ENCODE assay signal across 1 cellular context in the genomic region with DNA sequence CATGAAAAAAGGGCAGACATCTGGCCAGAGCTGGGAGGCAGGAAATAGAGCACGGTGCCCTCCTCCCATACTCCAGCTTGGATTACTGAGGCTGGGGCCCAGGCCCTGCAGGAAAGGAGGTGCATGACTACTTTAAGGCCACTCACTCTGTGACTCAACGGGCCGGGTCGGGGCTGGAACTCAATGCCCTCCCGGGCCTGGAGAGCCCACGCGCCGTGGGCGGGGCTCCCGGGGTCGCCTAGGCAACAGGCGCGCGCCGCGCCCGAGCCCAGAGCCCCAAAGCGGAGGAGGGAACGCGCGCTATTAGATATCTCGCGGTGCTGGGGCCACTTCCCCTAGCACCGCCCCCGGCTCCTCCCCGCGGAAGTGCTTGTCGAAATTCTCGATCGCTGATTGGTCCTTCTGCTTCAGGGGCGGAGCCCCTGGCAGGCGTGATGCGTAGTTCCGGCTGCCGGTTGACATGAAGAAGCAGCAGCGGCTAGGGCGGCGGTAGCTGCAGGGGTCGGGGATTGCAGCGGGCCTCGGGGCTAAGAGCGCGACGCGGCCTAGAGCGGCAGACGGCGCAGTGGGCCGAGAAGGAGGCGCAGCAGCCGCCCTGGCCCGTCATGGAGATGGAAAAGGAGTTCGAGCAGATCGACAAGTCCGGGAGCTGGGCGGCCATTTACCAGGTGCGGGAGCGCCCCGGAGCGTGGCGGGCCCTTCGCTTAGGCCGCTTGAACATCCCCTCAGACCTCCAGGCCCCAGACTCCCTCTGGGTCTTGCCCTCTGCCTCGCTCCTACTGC.
A peak's percentile ranks its signal among the peaks of the same experiment; 100 is the strongest.
TF ChIP-seq lines count a peak whose summit lies in the region.

TSS of gene PTPN1 (plus strand) at position 461 of the 783 bp plus-strand sequence. CDS start at position 606, 145 bp downstream.

TF ChIP-seq in K562, 482 proteins besides CTCF, POLR2A, EP300 and RAD21 (continued from another document and continues in another):
- TF ChIP-seq TSHZ1 (CRISPR knock-in tag; IDR thresholded peaks at IDR 0.05): no peak
- TF ChIP-seq FOXJ3 (CRISPR knock-in tag; IDR thresholded peaks at IDR 0.05): no peak
- no peak for TF ChIP-seq ILF3 (IDR thresholded peaks at IDR 0.05; ENCODE audit: borderline replicate concordance)
- 0 out of 2 replicates have a peak, but pooled peaks have one; percentile 69 for TF ChIP-seq MTA3 (IDR thresholded peaks at IDR 0.05; ENCODE audit: borderline replicate concordance)
- peak; percentile 96 for TF ChIP-seq RBM22 (IDR thresholded peaks at IDR 0.05; ENCODE audit: low read depth, low read length, poor library complexity, severe bottlenecking)
- TF ChIP-seq, protein P1, sequence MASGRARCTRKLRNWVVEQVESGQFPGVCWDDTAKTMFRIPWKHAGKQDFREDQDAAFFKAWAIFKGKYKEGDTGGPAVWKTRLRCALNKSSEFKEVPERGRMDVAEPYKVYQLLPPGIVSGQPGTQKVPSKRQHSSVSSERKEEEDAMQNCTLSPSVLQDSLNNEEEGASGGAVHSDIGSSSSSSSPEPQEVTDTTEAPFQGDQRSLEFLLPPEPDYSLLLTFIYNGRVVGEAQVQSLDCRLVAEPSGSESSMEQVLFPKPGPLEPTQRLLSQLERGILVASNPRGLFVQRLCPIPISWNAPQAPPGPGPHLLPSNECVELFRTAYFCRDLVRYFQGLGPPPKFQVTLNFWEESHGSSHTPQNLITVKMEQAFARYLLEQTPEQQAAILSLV (tag; IDR thresholded peaks at IDR 0.05): no peak
- no peak for TF ChIP-seq PRDM10 (IDR thresholded peaks at IDR 0.05; ENCODE audit: partially characterized antibody)
- peak; percentile 53; the same call in 1 of the 2 replicates for TF ChIP-seq SIN3B (IDR thresholded peaks at IDR 0.05; ENCODE audit: low read depth)
- no peak for TF ChIP-seq ZNF263 (CRISPR knock-in tag; IDR thresholded peaks at IDR 0.05; ENCODE audit: borderline replicate concordance)
- TF ChIP-seq, protein P2, sequence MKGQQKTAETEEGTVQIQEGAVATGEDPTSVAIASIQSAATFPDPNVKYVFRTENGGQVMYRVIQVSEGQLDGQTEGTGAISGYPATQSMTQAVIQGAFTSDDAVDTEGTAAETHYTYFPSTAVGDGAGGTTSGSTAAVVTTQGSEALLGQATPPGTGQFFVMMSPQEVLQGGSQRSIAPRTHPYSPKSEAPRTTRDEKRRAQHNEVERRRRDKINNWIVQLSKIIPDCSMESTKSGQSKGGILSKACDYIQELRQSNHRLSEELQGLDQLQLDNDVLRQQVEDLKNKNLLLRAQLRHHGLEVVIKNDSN (CRISPR knock-in tag; IDR thresholded peaks at IDR 0.05): peak; percentile 50
- TF ChIP-seq, protein P3, sequence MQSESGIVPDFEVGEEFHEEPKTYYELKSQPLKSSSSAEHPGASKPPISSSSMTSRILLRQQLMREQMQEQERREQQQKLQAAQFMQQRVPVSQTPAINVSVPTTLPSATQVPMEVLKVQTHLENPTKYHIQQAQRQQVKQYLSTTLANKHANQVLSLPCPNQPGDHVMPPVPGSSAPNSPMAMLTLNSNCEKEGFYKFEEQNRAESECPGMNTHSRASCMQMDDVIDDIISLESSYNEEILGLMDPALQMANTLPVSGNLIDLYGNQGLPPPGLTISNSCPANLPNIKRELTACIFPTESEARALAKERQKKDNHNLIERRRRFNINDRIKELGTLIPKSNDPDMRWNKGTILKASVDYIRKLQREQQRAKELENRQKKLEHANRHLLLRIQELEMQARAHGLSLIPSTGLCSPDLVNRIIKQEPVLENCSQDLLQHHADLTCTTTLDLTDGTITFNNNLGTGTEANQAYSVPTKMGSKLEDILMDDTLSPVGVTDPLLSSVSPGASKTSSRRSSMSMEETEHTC (IDR thresholded peaks at IDR 0.05): no peak
- TF ChIP-seq RBFOX2 (IDR thresholded peaks at IDR 0.05; ENCODE audit: low read depth, low read length): peak; percentile 99
- no peak for TF ChIP-seq SMAD4 (CRISPR knock-in tag; conservative IDR thresholded peaks at IDR 0.05)
- TF ChIP-seq, protein P4, sequence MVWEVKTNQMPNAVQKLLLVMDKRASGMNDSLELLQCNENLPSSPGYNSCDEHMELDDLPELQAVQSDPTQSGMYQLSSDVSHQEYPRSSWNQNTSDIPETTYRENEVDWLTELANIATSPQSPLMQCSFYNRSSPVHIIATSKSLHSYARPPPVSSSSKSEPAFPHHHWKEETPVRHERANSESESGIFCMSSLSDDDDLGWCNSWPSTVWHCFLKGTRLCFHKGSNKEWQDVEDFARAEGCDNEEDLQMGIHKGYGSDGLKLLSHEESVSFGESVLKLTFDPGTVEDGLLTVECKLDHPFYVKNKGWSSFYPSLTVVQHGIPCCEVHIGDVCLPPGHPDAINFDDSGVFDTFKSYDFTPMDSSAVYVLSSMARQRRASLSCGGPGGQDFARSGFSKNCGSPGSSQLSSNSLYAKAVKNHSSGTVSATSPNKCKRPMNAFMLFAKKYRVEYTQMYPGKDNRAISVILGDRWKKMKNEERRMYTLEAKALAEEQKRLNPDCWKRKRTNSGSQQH (CRISPR knock-in tag; IDR thresholded peaks at IDR 0.05): no peak
- no peak for TF ChIP-seq ZNF408 (CRISPR knock-in tag; IDR thresholded peaks at IDR 0.05; ENCODE audit: low read depth)
- TF ChIP-seq, protein P5, sequence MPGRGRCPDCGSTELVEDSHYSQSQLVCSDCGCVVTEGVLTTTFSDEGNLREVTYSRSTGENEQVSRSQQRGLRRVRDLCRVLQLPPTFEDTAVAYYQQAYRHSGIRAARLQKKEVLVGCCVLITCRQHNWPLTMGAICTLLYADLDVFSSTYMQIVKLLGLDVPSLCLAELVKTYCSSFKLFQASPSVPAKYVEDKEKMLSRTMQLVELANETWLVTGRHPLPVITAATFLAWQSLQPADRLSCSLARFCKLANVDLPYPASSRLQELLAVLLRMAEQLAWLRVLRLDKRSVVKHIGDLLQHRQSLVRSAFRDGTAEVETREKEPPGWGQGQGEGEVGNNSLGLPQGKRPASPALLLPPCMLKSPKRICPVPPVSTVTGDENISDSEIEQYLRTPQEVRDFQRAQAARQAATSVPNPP (IDR thresholded peaks at IDR 0.05; ENCODE audit: borderline replicate concordance, insufficient read depth, insufficient read length): no peak
- peak; percentile 56 to 69; a peak in 3 of 4 replicates for TF ChIP-seq MAZ (CRISPR knock-in tag; conservative IDR thresholded peaks at IDR 0.05 in 1 of 2, IDR thresholded peaks at IDR 0.05 in 1 of 2)
- no peak for TF ChIP-seq TRIM24 (IDR thresholded peaks at IDR 0.05)
- TF ChIP-seq THRAP3 (IDR thresholded peaks at IDR 0.05; ENCODE audit: borderline replicate concordance): no peak
- no peak for TF ChIP-seq MCM5 (IDR thresholded peaks at IDR 0.05; ENCODE audit: low read depth)
- TF ChIP-seq, protein P6, sequence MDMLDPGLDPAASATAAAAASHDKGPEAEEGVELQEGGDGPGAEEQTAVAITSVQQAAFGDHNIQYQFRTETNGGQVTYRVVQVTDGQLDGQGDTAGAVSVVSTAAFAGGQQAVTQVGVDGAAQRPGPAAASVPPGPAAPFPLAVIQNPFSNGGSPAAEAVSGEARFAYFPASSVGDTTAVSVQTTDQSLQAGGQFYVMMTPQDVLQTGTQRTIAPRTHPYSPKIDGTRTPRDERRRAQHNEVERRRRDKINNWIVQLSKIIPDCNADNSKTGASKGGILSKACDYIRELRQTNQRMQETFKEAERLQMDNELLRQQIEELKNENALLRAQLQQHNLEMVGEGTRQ (CRISPR knock-in tag; IDR thresholded peaks at IDR 0.05): 0 out of 2 replicates have a peak, but pooled peaks have one; percentile 1
- TF ChIP-seq DACH1 (IDR thresholded peaks at IDR 0.05; ENCODE audit: partially characterized antibody): no peak
- no peak for TF ChIP-seq ZNF133 (CRISPR knock-in tag; IDR thresholded peaks at IDR 0.05)
- TF ChIP-seq ARID1B (IDR thresholded peaks at IDR 0.05): peak; percentile 61; the same call in 1 of the 2 replicates
- TF ChIP-seq ESRRB (CRISPR knock-in tag; IDR thresholded peaks at IDR 0.05; ENCODE audit: borderline replicate concordance): no peak
- TF ChIP-seq, protein P7, sequence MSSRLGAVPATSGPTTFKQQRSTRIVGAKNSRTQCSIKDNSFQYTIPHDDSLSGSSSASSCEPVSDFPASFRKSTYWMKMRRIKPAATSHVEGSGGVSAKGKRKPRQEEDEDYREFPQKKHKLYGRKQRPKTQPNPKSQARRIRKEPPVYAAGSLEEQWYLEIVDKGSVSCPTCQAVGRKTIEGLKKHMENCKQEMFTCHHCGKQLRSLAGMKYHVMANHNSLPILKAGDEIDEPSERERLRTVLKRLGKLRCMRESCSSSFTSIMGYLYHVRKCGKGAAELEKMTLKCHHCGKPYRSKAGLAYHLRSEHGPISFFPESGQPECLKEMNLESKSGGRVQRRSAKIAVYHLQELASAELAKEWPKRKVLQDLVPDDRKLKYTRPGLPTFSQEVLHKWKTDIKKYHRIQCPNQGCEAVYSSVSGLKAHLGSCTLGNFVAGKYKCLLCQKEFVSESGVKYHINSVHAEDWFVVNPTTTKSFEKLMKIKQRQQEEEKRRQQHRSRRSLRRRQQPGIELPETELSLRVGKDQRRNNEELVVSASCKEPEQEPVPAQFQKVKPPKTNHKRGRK (tag; IDR thresholded peaks at IDR 0.05): no peak
- peak; percentile 86 for TF ChIP-seq CREM (IDR thresholded peaks at IDR 0.05; ENCODE audit: low read depth)
- no peak for TF ChIP-seq TRIM28 (IDR thresholded peaks at IDR 0.05)
- peak; percentile 15; the same call in 1 of the 2 replicates for TF ChIP-seq ZBTB1 (CRISPR knock-in tag; IDR thresholded peaks at IDR 0.05; ENCODE audit: borderline replicate concordance, low read depth)
- no peak for TF ChIP-seq ZNF764 (CRISPR knock-in tag; IDR thresholded peaks at IDR 0.05; ENCODE audit: low read depth)
- no peak for TF ChIP-seq NFE2L1 (tag; IDR thresholded peaks at IDR 0.05; ENCODE audit: borderline replicate concordance, low read depth)
- TF ChIP-seq HMG20B (CRISPR knock-in tag; IDR thresholded peaks at IDR 0.05): no peak
- TF ChIP-seq EWSR1 (IDR thresholded peaks at IDR 0.05; ENCODE audit: borderline replicate concordance, low read depth, partially characterized antibody): no peak
- TF ChIP-seq CSDE1 (IDR thresholded peaks at IDR 0.05): peak in 1 of 2 experiments; percentile 87; a peak in 2 of 4 replicates
- TF ChIP-seq CC2D1A (IDR thresholded peaks at IDR 0.05): no peak
- no peak for TF ChIP-seq TCF7 (IDR thresholded peaks at IDR 0.05; ENCODE audit: borderline replicate concordance)
- TF ChIP-seq PHF8 (IDR thresholded peaks at IDR 0.05; ENCODE audit: borderline replicate concordance, low read length): peak; percentile 96
- no peak for TF ChIP-seq ZNF584 (CRISPR knock-in tag; IDR thresholded peaks at IDR 0.05; ENCODE audit: low read depth)
- TF ChIP-seq MXI1 (IDR thresholded peaks at IDR 0.05; ENCODE audit: low read depth, low read length): peak; percentile 94
- TF ChIP-seq LEF1 (IDR thresholded peaks at IDR 0.05): peak; percentile 34; the same call in 1 of the 2 replicates
- no peak for TF ChIP-seq U2AF2 (optimal IDR thresholded peaks at IDR 0.05; ENCODE audit: low read depth, low read length)
- TF ChIP-seq, protein P8, sequence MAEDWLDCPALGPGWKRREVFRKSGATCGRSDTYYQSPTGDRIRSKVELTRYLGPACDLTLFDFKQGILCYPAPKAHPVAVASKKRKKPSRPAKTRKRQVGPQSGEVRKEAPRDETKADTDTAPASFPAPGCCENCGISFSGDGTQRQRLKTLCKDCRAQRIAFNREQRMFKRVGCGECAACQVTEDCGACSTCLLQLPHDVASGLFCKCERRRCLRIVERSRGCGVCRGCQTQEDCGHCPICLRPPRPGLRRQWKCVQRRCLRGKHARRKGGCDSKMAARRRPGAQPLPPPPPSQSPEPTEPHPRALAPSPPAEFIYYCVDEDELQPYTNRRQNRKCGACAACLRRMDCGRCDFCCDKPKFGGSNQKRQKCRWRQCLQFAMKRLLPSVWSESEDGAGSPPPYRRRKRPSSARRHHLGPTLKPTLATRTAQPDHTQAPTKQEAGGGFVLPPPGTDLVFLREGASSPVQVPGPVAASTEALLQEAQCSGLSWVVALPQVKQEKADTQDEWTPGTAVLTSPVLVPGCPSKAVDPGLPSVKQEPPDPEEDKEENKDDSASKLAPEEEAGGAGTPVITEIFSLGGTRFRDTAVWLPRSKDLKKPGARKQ (CRISPR knock-in tag; IDR thresholded peaks at IDR 0.05): no peak
